Comparison of ENCODE assay signal across 8 cellular contexts in genomic region chr19:52735734-52736133, GRCh38. TPM values are rescaled to one million over a fixed set of nuclear protein-coding genes. Genes with fewer than 3 reads are reported as not detected.
A peak's percentile ranks its signal among the peaks of the same experiment; 100 is the strongest.
DNase-seq lines count a peak whose midpoint lies in the region; ATAC-seq and TF ChIP-seq lines count a peak whose summit lies in the region.

No MANE protein-coding gene starts in this region.

- POLR2A ChIA-PET in IMR-90 (lab: Charles Lee; ENCODE audit: unreplicated experiment) = no interaction called here

- ATAC-seq in IMR-90 (ENCODE audit: low read depth) = no peak
- ATAC-seq in activated T-helper 17 cell treated with anti-CD3 and anti-CD28 coated beads, Interleukin-2, amount 50 U/mL, for 72 hours (replicated peaks) = no peak
- ATAC-seq in heart right ventricle = peak; percentile 57 to 86 (median 74)
- no peak for ATAC-seq in HG02884 (IDR thresholded peaks at IDR 0.05; ENCODE audit: unreplicated experiment)

- TF ChIP-seq POLR2A in IMR-90 (IDR thresholded peaks at IDR 0.05; ENCODE audit: low read depth, low read length) = no peak

- peak overlapping the region; percentile 3; the same call in 1 of the 2 replicates for H4K5ac ChIP-seq in IMR-90 (ENCODE audit: low read depth, low read length)

- no peak overlapping the region for H2BK120ac ChIP-seq in IMR-90 (ENCODE audit: low read depth, low read length)

- peaks cover 17% of the 10 kb centered on the region for H3K4me1 Mint-ChIP-seq in activated T-helper 17 cell treated with anti-CD3 and anti-CD28 coated beads, Interleukin-2, amount 50 U/mL, for 72 hours

- no peak overlapping the region for H3K18ac ChIP-seq in IMR-90 (ENCODE audit: low read depth, low read length)

- H3K36me3 Mint-ChIP-seq in activated T-helper 17 cell treated with anti-CD3 and anti-CD28 coated beads, Interleukin-2, amount 50 U/mL, for 72 hours (ENCODE audit: low read depth) = peaks cover 22% of the 10 kb centered on the region

- CTCF ChIA-PET in IMR-90 (lab: Yijun Ruan, JAX) = no interaction called here

- H3K27ac ChIP-seq in IMR-90 (ENCODE audit: insufficient read depth, low read length) (no peak overlapping the region; the same call in 1 of the 2 replicates), heart right ventricle (peak overlapping the region; percentile 68 to 97 (median 92))

- DNase-seq in IMR-90 (no peak), heart right ventricle (peak; percentile 76 to 88), posterior vena cava (ENCODE audit: low spot score) (peak; percentile 86), dedifferentiated amniotic fluid mesenchymal stem cell (ENCODE audit: extremely low spot score) (no peak), NCI-H2081 (lab: John Stamatoyannopoulos, UW) (no peak), NOMO-1 treated with DMSO at 0.1 percent for 48 hours (lab: John Stamatoyannopoulos, UW; ENCODE audit: unreplicated experiment) (no peak)

- no peak overlapping the region for H3K14ac ChIP-seq in IMR-90 (replicated peaks; ENCODE audit: low read depth, low read length)

- peaks cover 8 to 24% of the 10 kb centered on the region in 2 experiments; a peak in 3 of 4 replicates for H3K79me1 ChIP-seq in IMR-90 (ENCODE audit: low read depth in 1 of 2, low read length in 2 of 2)

- H3K36me3 ChIP-seq in IMR-90 (ENCODE audit: control insufficient read depth, insufficient read depth, low read length) = no peaks in the 10 kb centered on the region
- H3K36me3 ChIP-seq in heart right ventricle = peaks cover 0 to 5% (median 0%) of the 10 kb centered on the region in 9 donors

- TF ChIP-seq CTCF in IMR-90 (conservative IDR thresholded peaks at IDR 0.05; ENCODE audit: low read depth, low read length) = no peak
- no peak for TF ChIP-seq CTCF in heart right ventricle (IDR thresholded peaks at IDR 0.05)

- no peaks in the 10 kb centered on the region for H3K27me3 Mint-ChIP-seq in activated T-helper 17 cell treated with anti-CD3 and anti-CD28 coated beads, Interleukin-2, amount 50 U/mL, for 72 hours

- peak overlapping the region; percentile 78 for H3K4me3 Mint-ChIP-seq in activated T-helper 17 cell treated with anti-CD3 and anti-CD28 coated beads, Interleukin-2, amount 50 U/mL, for 72 hours

- H3K9me1 ChIP-seq in IMR-90 (ENCODE audit: insufficient read depth, low read length) = peaks cover 4% of the 10 kb centered on the region; the same call in 1 of the 2 replicates

- H3K9ac ChIP-seq in IMR-90 (ENCODE audit: low read depth, low read length) = no peak overlapping the region

- no TSS peak for BruUV-seq in IMR-90 (replicated peaks; lab: Mats Ljungman, UMichigan)

- H2BK15ac ChIP-seq in IMR-90 (ENCODE audit: low read depth, low read length) = no peak overlapping the region

- no peak overlapping the region for H2AK9ac ChIP-seq in IMR-90 (replicated peaks; ENCODE audit: low read depth, low read length, poor library complexity)

- no peak overlapping the region for H3K4ac ChIP-seq in IMR-90 (ENCODE audit: low read depth, low read length)

- no CpG with 5 or more reads among the region's 18 CpGs for WGBS in IMR-90 (ENCODE audit: extremely low coverage in 2 of 2, insufficient read length in 1 of 2), 2 experiments
- WGBS in heart right ventricle, 2 donors = 35 to 44% methylated on average over 17 to 18 of the region's 18 CpGs

- no peak overlapping the region for H2BK20ac ChIP-seq in IMR-90 (ENCODE audit: low read depth, low read length)

- no peaks in the 10 kb centered on the region for H3K9me3 Mint-ChIP-seq in activated T-helper 17 cell treated with anti-CD3 and anti-CD28 coated beads, Interleukin-2, amount 50 U/mL, for 72 hours

- H3K27me3 ChIP-seq in IMR-90 (ENCODE audit: control insufficient read depth, insufficient read depth, low read length) (no peaks in the 10 kb centered on the region), heart right ventricle (no peaks in the 10 kb centered on the region)

- no peak overlapping the region; the same call in 1 of the 2 replicates for H2AK5ac ChIP-seq in IMR-90 (ENCODE audit: low read depth, low read length)

- peak overlapping the region; percentile 89 for H3K27ac Mint-ChIP-seq in activated T-helper 17 cell treated with anti-CD3 and anti-CD28 coated beads, Interleukin-2, amount 50 U/mL, for 72 hours

- peak overlapping the region; percentile 77 to 90; a peak in 3 of 4 replicates for H4K8ac ChIP-seq in IMR-90 (ENCODE audit: low read depth in 2 of 2, low read length in 2 of 2)

- H3K4me1 ChIP-seq in IMR-90 (ENCODE audit: control insufficient read depth, insufficient read depth, low read length) = no peaks in the 10 kb centered on the region; the same call in 1 of the 2 replicates
- H3K4me1 ChIP-seq in heart right ventricle = peaks cover 0 to 28% (median 13%) of the 10 kb centered on the region in 9 donors

- no peak overlapping the region for H3K4me3 ChIP-seq in IMR-90 (ENCODE audit: insufficient read depth, low read depth, low read length)
- peak overlapping the region in 7 of 10 donors; percentile 64 to 92 (median 87) for H3K4me3 ChIP-seq in heart right ventricle

- H3K56ac ChIP-seq in IMR-90 (ENCODE audit: extremely low read depth, insufficient read depth, low read length) = no peak overlapping the region

- H2AFZ ChIP-seq in IMR-90 (replicated peaks; ENCODE audit: low read length, poor library complexity) = peak overlapping the region; percentile 72

- no peaks in the 10 kb centered on the region for H4K20me1 ChIP-seq in IMR-90 (ENCODE audit: insufficient read depth, low read length)

- no peak for TF ChIP-seq RAD21 in IMR-90 (IDR thresholded peaks at IDR 0.05; ENCODE audit: low read length)

- intact Hi-C loops in IMR-90 (cut with micrococcal nuclease) (no loop called here), heart right ventricle (cut with DNase I) (loop anchor here in 3 of 10 donors (1.0 to 10.0 kb wide), 3 partner anchors 45 to 208 kb away; partner anchors contain the start of genes ZNF808 (in 1 of the 3) and ZNF83 (in 1 of the 3)), posterior vena cava (cut with DNase I) (no loop called here)

- H3K9me3 ChIP-seq in IMR-90 (ENCODE audit: control insufficient read depth, insufficient read depth, low read length) = no peaks in the 10 kb centered on the region
- no peaks in the 10 kb centered on the region for H3K9me3 ChIP-seq in heart right ventricle

- dilution Hi-C loops in IMR-90 (cut with HindIII; ENCODE audit: low sequenced_read_pairs, unreplicated experiment) = no loop called here

- no peak overlapping the region for H3K4me2 ChIP-seq in IMR-90 (ENCODE audit: low read depth, low read length)

- H2BK5ac ChIP-seq in IMR-90 (ENCODE audit: low read depth, low read length, poor library complexity, severe bottlenecking) = peak overlapping the region; percentile 49

- no peak overlapping the region for H3K23ac ChIP-seq in IMR-90 (ENCODE audit: low read depth, low read length)

- in situ Hi-C loops in IMR-90 (cut with MboI; ENCODE audit: low sequenced_read_pairs) = no loop called here

- no peak overlapping the region for H4K91ac ChIP-seq in IMR-90 (ENCODE audit: insufficient read depth, low read depth, low read length)

TF ChIP-seq in IMR-90, 13 proteins besides CTCF, POLR2A, EP300 and RAD21:
- no peak for TF ChIP-seq FOS (IDR thresholded peaks at IDR 0.05; ENCODE audit: low read depth, low read length)

RNA-seq across cellular contexts. Expression of gene ZNF611, which starts 0.9 kb away (rescaled TPM):
- total RNA-seq in IMR-90 (2012; rRNA removed) (8.1 and 8.8 TPM in 2 replicates), heart right ventricle (1 to 10 TPM; 7.0 to 9.8 (median 7.7) TPM), posterior vena cava (10 to 100 TPM; 15.0 to 17.1 TPM)
- polyA plus RNA-seq in IMR-90 (2012; rRNA removed) (3.8 and 4.0 TPM in 2 replicates), heart right ventricle (1 to 10 TPM; 2.3 to 5.8 TPM)
- polyA plus RNA-seq in IMR-90 (2012; cell fraction: cytosol; rRNA removed) = 1.2 and 1.7 TPM in 2 replicates
- 1.5 and 8.7 TPM in 2 replicates for polyA plus RNA-seq in IMR-90 (2012; cell fraction: nucleus; rRNA removed; ENCODE audit: low replicate concordance)
- total RNA-seq in activated T-helper 17 cell treated with anti-CD3 and anti-CD28 coated beads, Interleukin-2, amount 50 U/mL, for 72 hours = 10 to 100 TPM; 19.9 to 41.8 TPM

RNA-seq across cellular contexts. Expression of gene ZNF600, which starts 50.9 kb away (rescaled TPM):
- total RNA-seq in IMR-90 (2012; rRNA removed) (3.9 and 4.1 TPM in 2 replicates), heart right ventricle (1 to 10 TPM; 1.5 to 4.0 (median 2.5) TPM), posterior vena cava (1 to 10 TPM; 6.8 to 7.0 TPM)
- polyA plus RNA-seq in IMR-90 (2012; rRNA removed) (4.0 and 4.4 TPM in 2 replicates), heart right ventricle (1 to 10 TPM; 1.7 to 6.9 TPM)
- 0.95 and 1.2 TPM in 2 replicates for polyA plus RNA-seq in IMR-90 (2012; cell fraction: cytosol; rRNA removed)
- 9.8 and 18.8 TPM in 2 replicates for polyA plus RNA-seq in IMR-90 (2012; cell fraction: nucleus; rRNA removed; ENCODE audit: low replicate concordance)
- 10 to 100 TPM in 1 of 2 donors, 1 to 10 TPM in 1; 8.0 to 15.1 TPM for total RNA-seq in activated T-helper 17 cell treated with anti-CD3 and anti-CD28 coated beads, Interleukin-2, amount 50 U/mL, for 72 hours

Comparison
In these comparisons a context has a peak if more than half of its experiments do, and no peak if none do; other contexts are left out.
1. ATAC-seq: peak in heart right ventricle (8 of 8); none in IMR-90 (single experiment), activated T-helper 17 cell treated with anti-CD3 and anti-CD28 coated beads, Interleukin-2, amount 50 U/mL, for 72 hours (single experiment) and HG02884 (single experiment).
2. DNase-seq: peak in heart right ventricle (2 of 2) and posterior vena cava (single experiment); none in IMR-90 (single experiment), dedifferentiated amniotic fluid mesenchymal stem cell (single experiment), NCI-H2081 (0 of 2) and NOMO-1 treated with DMSO at 0.1 percent for 48 hours (single experiment).